ENCODE assay signal across 8 cellular contexts in the genomic region with DNA sequence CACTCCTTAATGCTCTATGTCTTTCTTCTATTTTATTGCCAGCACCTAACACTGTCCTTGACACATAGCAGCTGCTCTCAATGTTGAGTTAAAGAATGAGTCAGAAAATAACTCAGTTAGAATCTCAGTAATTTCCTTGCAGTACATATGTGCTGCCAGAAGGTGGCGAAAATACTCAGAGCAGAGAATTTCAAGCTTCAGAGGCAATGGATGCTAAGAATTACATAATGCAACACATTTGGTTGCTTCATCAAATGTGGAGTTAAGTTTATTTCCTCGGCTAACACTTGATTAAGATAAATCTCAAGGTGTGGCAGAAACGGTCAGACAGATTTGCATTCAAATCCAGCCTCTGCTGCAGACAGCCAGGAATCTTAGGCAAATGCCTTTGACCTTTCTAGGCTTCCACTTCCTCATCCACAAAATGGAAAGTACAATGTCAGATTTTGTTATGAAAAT.
DNase-seq lines count a peak whose midpoint lies in the region; ATAC-seq and TF ChIP-seq lines count a peak whose summit lies in the region.

No MANE protein-coding gene starts in this region.

- H2AFZ ChIP-seq in GM23338: no peak overlapping the region
- no peak overlapping the region for H2AFZ ChIP-seq in PC-3 (ENCODE audit: low read length)

- DNase-seq in activated CD4-positive, CD25-positive, alpha-beta regulatory T cell treated with anti-CD3 and anti-CD28 coated beads, Interleukin-2, amount 50 U/mL, for 72 hours: no peak
- DNase-seq in GM23338 (ENCODE audit: low spot score) (peak; percentile 80), PC-3 (peak; percentile 85), amniotic epithelial cell (ENCODE audit: low read depth) (peak; percentile 86), right atrium auricular region (ENCODE audit: low spot score) (peak; percentile 66), sigmoid colon (no peak)

- no peak for TF ChIP-seq POLR2A in sigmoid colon (IDR thresholded peaks at IDR 0.05)

- CTCF ChIA-PET in PC-3 (lab: Charles Lee): interaction anchor here (0.7 to 2.9 kb wide), 2 partner anchors 10 to 25 kb away, joined by 3 to 43 read pairs; no protein-coding TSS in a partner anchor

- 0 to 6% methylated on average over 3 of the region's 3 CpGs for WGBS in sigmoid colon, 2 donors

- no peak overlapping the region for H3K4me3 Mint-ChIP-seq in GM23338

- no TSS peak for BruUV-seq in PC-3 (replicated peaks; lab: Mats Ljungman, UMichigan)

- H3K9me3 Mint-ChIP-seq in GM23338: no peaks in the 10 kb centered on the region

- POLR2A ChIA-PET in PC-3 (lab: Charles Lee; ENCODE audit: unreplicated experiment): no interaction called here

- H3K36me3 ChIP-seq in GM23338 (ENCODE audit: insufficient read depth) (peaks cover 3% of the 10 kb centered on the region; the same call in 1 of the 2 replicates), PC-3 (ENCODE audit: low read depth, low read length) (no peaks in the 10 kb centered on the region), right atrium auricular region (no peaks in the 10 kb centered on the region), sigmoid colon (no peaks in the 10 kb centered on the region)

- peaks cover 32% of the 10 kb centered on the region for H3K4me1 Mint-ChIP-seq in GM23338

- H3K9me3 ChIP-seq in PC-3 (ENCODE audit: low read length) (no peaks in the 10 kb centered on the region), right atrium auricular region (no peaks in the 10 kb centered on the region), sigmoid colon (no peaks in the 10 kb centered on the region)

- H3K9me2 ChIP-seq in GM23338 (ENCODE audit: insufficient read depth): 0 out of 2 replicates have a peak, but pooled peaks cover 6% of the 10 kb centered on the region
- no peaks in the 10 kb centered on the region for H3K9me2 ChIP-seq in PC-3 (replicated peaks; ENCODE audit: low read length)

- H4K20me1 ChIP-seq in GM23338 (replicated peaks; ENCODE audit: insufficient read depth) (peaks cover 16% of the 10 kb centered on the region), PC-3 (ENCODE audit: low read length) (no peaks in the 10 kb centered on the region)

- peak; percentile 56 for TF ChIP-seq RAD21 in Ishikawa (IDR thresholded peaks at IDR 0.05; ENCODE audit: low read depth)

- TF ChIP-seq EP300 in Ishikawa (IDR thresholded peaks at IDR 0.05; ENCODE audit: borderline replicate concordance): no peak
- no peak for TF ChIP-seq EP300 in sigmoid colon (IDR thresholded peaks at IDR 0.05)

- H3K27ac Mint-ChIP-seq in GM23338: no peak overlapping the region

- H3K79me2 ChIP-seq in GM23338 (replicated peaks; ENCODE audit: insufficient read depth) (peaks cover 3% of the 10 kb centered on the region; the same call in 1 of the 2 replicates), PC-3 (ENCODE audit: low read length) (no peaks in the 10 kb centered on the region)

- H3K27ac ChIP-seq in GM23338 (ENCODE audit: low read depth) (no peak overlapping the region), PC-3 (ENCODE audit: low read length) (no peak overlapping the region), right atrium auricular region (peak overlapping the region in 1 of 2 donors; percentile 48), sigmoid colon (peak overlapping the region in 1 of 4 donors; percentile 38)

- TF ChIP-seq CTCF in GM23338 (conservative IDR thresholded peaks at IDR 0.05; ENCODE audit: low read depth in 2 of 2): peak; percentile 70 to 91
- peak; percentile 86 for TF ChIP-seq CTCF in PC-3 (conservative IDR thresholded peaks at IDR 0.05; ENCODE audit: low read depth, low read length)
- peak; percentile 76 to 90 for TF ChIP-seq CTCF in right atrium auricular region (IDR thresholded peaks at IDR 0.05)
- TF ChIP-seq CTCF in sigmoid colon (IDR thresholded peaks at IDR 0.05): peak; percentile 54 to 79 (median 77)

- peaks cover 4% of the 10 kb centered on the region for H3K27me3 Mint-ChIP-seq in GM23338 (ENCODE audit: insufficient read depth, low read depth, poor library complexity)

- ATAC-seq in activated CD4-positive, CD25-positive, alpha-beta regulatory T cell treated with anti-CD3 and anti-CD28 coated beads, Interleukin-2, amount 50 U/mL, for 24 hours: peak; percentile 77 to 84
- ATAC-seq in GM23338 (peak; percentile 57), PC-3 (peak; percentile 57)

- peaks cover 14% of the 10 kb centered on the region; the same call in 1 of the 2 replicates for H3K4me1 ChIP-seq in GM23338 (ENCODE audit: insufficient read depth)
- H3K4me1 ChIP-seq in PC-3 (ENCODE audit: insufficient read depth, low read length): peaks cover 18% of the 10 kb centered on the region
- H3K4me1 ChIP-seq in right atrium auricular region: peaks cover 0 to 46% of the 10 kb centered on the region in 2 donors
- H3K4me1 ChIP-seq in sigmoid colon: peaks cover 0 to 38% (median 35%) of the 10 kb centered on the region in 4 donors

- H3F3A ChIP-seq in GM23338 (replicated peaks; ENCODE audit: low read depth) (no peaks in the 10 kb centered on the region), PC-3 (ENCODE audit: low read length, unreplicated experiment) (no peaks in the 10 kb centered on the region)

- H3K9ac ChIP-seq in PC-3 (ENCODE audit: low read length): no peak overlapping the region

- H3K36me3 Mint-ChIP-seq in GM23338 (ENCODE audit: low read depth): peaks cover 42% of the 10 kb centered on the region

- H3K4me2 ChIP-seq in GM23338 (no peak overlapping the region), PC-3 (ENCODE audit: low read length) (no peak overlapping the region)

- H3K4me3 ChIP-seq in GM23338: no peak overlapping the region
- H3K4me3 ChIP-seq in PC-3 (ENCODE audit: low read length): no peak overlapping the region
- H3K4me3 ChIP-seq in right atrium auricular region: no peak overlapping the region
- H3K4me3 ChIP-seq in sigmoid colon: no peak overlapping the region

- intact Hi-C loops in PC-3 (cut with micrococcal nuclease) (loop anchor here (1.0 to 2.0 kb wide), 2 partner anchors 25 kb away; no protein-coding TSS in a partner anchor), sigmoid colon (cut with DNase I) (loop anchor here (2.0 to 5.0 kb wide), 2 partner anchors 25 to 129 kb away; partner anchors contain the start of gene RAD51AP2)

- H3K27me3 ChIP-seq in GM23338 (ENCODE audit: insufficient read depth) (no peaks in the 10 kb centered on the region), PC-3 (ENCODE audit: low read length) (no peaks in the 10 kb centered on the region), right atrium auricular region (no peaks in the 10 kb centered on the region), sigmoid colon (no peaks in the 10 kb centered on the region)

TF ChIP-seq in GM23338, 12 proteins besides CTCF, POLR2A, EP300 and RAD21 (continues in another document):
- no peak for TF ChIP-seq JUNB (IDR thresholded peaks at IDR 0.05; ENCODE audit: unreplicated experiment)
- TF ChIP-seq CREB1 (CRISPR knock-in tag; IDR thresholded peaks at IDR 0.05; ENCODE audit: low read depth): no peak
- TF ChIP-seq POLR2AphosphoS5 (IDR thresholded peaks at IDR 0.05; ENCODE audit: low read depth): no peak
- TF ChIP-seq EZH2phosphoT487 (IDR thresholded peaks at IDR 0.05; ENCODE audit: unreplicated experiment): no peak
- TF ChIP-seq NANOG (IDR thresholded peaks at IDR 0.05; ENCODE audit: borderline replicate concordance): no peak
- TF ChIP-seq EZH2 (IDR thresholded peaks at IDR 0.05; ENCODE audit: low read depth, unreplicated experiment): no peak
- TF ChIP-seq ZNF114 (CRISPR knock-in tag; IDR thresholded peaks at IDR 0.05): no peak
- no peak for TF ChIP-seq ZNF331 (CRISPR knock-in tag; IDR thresholded peaks at IDR 0.05; ENCODE audit: low read depth)
- TF ChIP-seq STAT1 (IDR thresholded peaks at IDR 0.05; ENCODE audit: unreplicated experiment): no peak

TF ChIP-seq in Ishikawa, 13 proteins besides CTCF, POLR2A, EP300 and RAD21 (continues in another document):
- TF ChIP-seq CREB1 (IDR thresholded peaks at IDR 0.05; ENCODE audit: low read depth) (no peak), TEAD4 (IDR thresholded peaks at IDR 0.05) (no peak), CEBPB (IDR thresholded peaks at IDR 0.05) (no peak; the same call in 1 of the 2 replicates), YY1 (IDR thresholded peaks at IDR 0.05; ENCODE audit: low read depth) (no peak), REST (IDR thresholded peaks at IDR 0.05; ENCODE audit: low read depth) (no peak), FOXM1 (IDR thresholded peaks at IDR 0.05; ENCODE audit: borderline replicate concordance, low read depth) (no peak), TAF1 (IDR thresholded peaks at IDR 0.05; ENCODE audit: low read depth) (no peak), NFIC (IDR thresholded peaks at IDR 0.05) (no peak), ZBTB7A (IDR thresholded peaks at IDR 0.05; ENCODE audit: low read depth) (no peak), TCF12 (IDR thresholded peaks at IDR 0.05; ENCODE audit: low read depth) (no peak), EGR1 (IDR thresholded peaks at IDR 0.05) (no peak)
- TF ChIP-seq, protein P1, sequence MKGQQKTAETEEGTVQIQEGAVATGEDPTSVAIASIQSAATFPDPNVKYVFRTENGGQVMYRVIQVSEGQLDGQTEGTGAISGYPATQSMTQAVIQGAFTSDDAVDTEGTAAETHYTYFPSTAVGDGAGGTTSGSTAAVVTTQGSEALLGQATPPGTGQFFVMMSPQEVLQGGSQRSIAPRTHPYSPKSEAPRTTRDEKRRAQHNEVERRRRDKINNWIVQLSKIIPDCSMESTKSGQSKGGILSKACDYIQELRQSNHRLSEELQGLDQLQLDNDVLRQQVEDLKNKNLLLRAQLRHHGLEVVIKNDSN (IDR thresholded peaks at IDR 0.05): no peak

Comparison
In these comparisons a context has a peak if more than half of its experiments do, and no peak if none do; other contexts are left out.
1. DNase-seq: peak in GM23338 (single experiment), PC-3 (single experiment), amniotic epithelial cell (single experiment) and right atrium auricular region (single experiment); none in activated CD4-positive, CD25-positive, alpha-beta regulatory T cell treated with anti-CD3 and anti-CD28 coated beads, Interleukin-2, amount 50 U/mL, for 72 hours (single experiment) and sigmoid colon (single experiment).
2. Peak in every context shown above with its lines, with median percentiles within 50 percentile points of each other: ATAC-seq and CTCF ChIP-seq.